Comparison of ENCODE assay signal across 20 cellular contexts in the genomic region with DNA sequence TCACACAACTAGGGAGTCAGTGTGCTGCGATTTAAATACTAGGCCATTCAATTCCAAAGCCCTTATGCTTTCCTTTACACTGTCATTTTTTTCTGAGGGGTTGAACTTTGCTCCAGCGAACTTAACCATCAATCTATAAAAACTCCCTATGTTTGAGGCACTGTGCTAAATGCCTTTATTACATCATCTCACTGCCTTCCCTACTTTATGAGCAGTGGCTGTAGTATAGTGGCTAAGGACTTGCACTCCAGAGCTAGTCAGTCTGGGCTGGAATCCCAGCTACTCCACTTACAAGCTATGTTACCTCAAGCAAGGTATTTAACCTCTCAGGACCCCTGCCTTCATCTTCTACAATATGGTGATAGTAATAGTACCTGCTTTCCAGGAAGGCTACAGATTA. TPM values are rescaled to one million over a fixed set of nuclear protein-coding genes. Genes with fewer than 3 reads are reported as not detected.
DNase-seq lines count a peak whose midpoint lies in the region; ATAC-seq and TF ChIP-seq lines count a peak whose summit lies in the region.
"Had no signal": no experiment of that assay in that cellular context is flagged by ENCODE, and none has a peak within 500 bp of the region (broad histone marks: within the 10 kb centered on the region; RNA-seq: fewer than 3 reads in every experiment).

No MANE protein-coding gene starts in this region.

- H3K9me2 ChIP-seq in hepatocyte (replicated peaks; ENCODE audit: insufficient read depth): no peaks in the 10 kb centered on the region

- H3K79me2 ChIP-seq in hepatocyte: no peaks in the 10 kb centered on the region

- no peak for TF ChIP-seq CTCF in hepatocyte (IDR thresholded peaks at IDR 0.05; ENCODE audit: poor library complexity)

- H3K36me3 Mint-ChIP-seq in activated naive CD8-positive, alpha-beta T cell treated with anti-CD3 and anti-CD28 coated beads for 36 hours: no peaks in the 10 kb centered on the region
- no peaks in the 10 kb centered on the region for H3K36me3 Mint-ChIP-seq in activated CD8-positive, alpha-beta memory T cell treated with anti-CD3 and anti-CD28 coated beads, Interleukin-2, amount 10 ng/mL, durations not matched to agents 7 days and 5 days

- no peak overlapping the region for H3K4me3 ChIP-seq in hepatocyte
- H3K4me3 ChIP-seq: A549, GM12878, K562 had no signal

- DNase-seq in DMS53 (lab: John Stamatoyannopoulos, UW): peak; percentile 1
- DNase-seq in DMS53 treated with DMSO at 0.1 percent for 48 hours (lab: John Stamatoyannopoulos, UW; ENCODE audit: unreplicated experiment): no peak
- DNase-seq in hepatocyte (ENCODE audit: low spot score): peak; percentile 46
- DNase-seq in renal cortical epithelial cell (ENCODE audit: low read depth): peak; percentile 9
- no peak for DNase-seq in activated naive CD8-positive, alpha-beta T cell treated with anti-CD3 and anti-CD28 coated beads for 36 hours
- no peak for DNase-seq in GM03348 (ENCODE audit: low spot score)
- DNase-seq in activated CD8-positive, alpha-beta memory T cell treated with anti-CD3 and anti-CD28 coated beads, Interleukin-2, amount 10 ng/mL, durations not matched to agents 7 days and 5 days: no peak
- DNase-seq: AML-193; Caco-2; CD4-positive, alpha-beta T cell; DMS79 treated with DMSO at 0.1 percent for 48 hours; GF-D8; H9; IMR-90 had no signal

- peaks cover 4% of the 10 kb centered on the region for H3K9me3 ChIP-seq in hepatocyte (ENCODE audit: low read depth)
- H3K9me3 ChIP-seq: A549, Caco-2 had no signal

- no peaks in the 10 kb centered on the region for H3K27me3 ChIP-seq in hepatocyte

- H3K4me2 ChIP-seq in hepatocyte: no peak overlapping the region
- H3K4me2 ChIP-seq: A549 had no signal

- H3K27me3 Mint-ChIP-seq in activated naive CD8-positive, alpha-beta T cell treated with anti-CD3 and anti-CD28 coated beads for 36 hours: peaks cover 8% of the 10 kb centered on the region
- no peaks in the 10 kb centered on the region for H3K27me3 Mint-ChIP-seq in activated CD8-positive, alpha-beta memory T cell treated with anti-CD3 and anti-CD28 coated beads, Interleukin-2, amount 10 ng/mL, durations not matched to agents 7 days and 5 days
- H3K27me3 Mint-ChIP-seq: CD4-positive, alpha-beta T cell had no signal

- H3K4me1 Mint-ChIP-seq in activated naive CD8-positive, alpha-beta T cell treated with anti-CD3 and anti-CD28 coated beads for 36 hours: no peaks in the 10 kb centered on the region
- H3K4me1 Mint-ChIP-seq in activated CD8-positive, alpha-beta memory T cell treated with anti-CD3 and anti-CD28 coated beads, Interleukin-2, amount 10 ng/mL, durations not matched to agents 7 days and 5 days: no peaks in the 10 kb centered on the region
- H3K4me1 Mint-ChIP-seq: H9 had no signal

- WGBS in hepatocyte (ENCODE audit: low lambda C conversion rate, missing lambda C conversion rate): 70% methylated on average over 2 of the region's 2 CpGs

- peak overlapping the region; percentile 54 for H3K27ac ChIP-seq in hepatocyte
- H3K27ac ChIP-seq: 22Rv1, A549, C4-2B had no signal

- no peak overlapping the region for H2AFZ ChIP-seq in hepatocyte

- peaks cover 6% of the 10 kb centered on the region for H3K4me1 ChIP-seq in hepatocyte (ENCODE audit: insufficient read depth)
- H3K4me1 ChIP-seq: A549, Caco-2 had no signal

- H4K20me1 ChIP-seq in hepatocyte (ENCODE audit: insufficient read depth, poor library complexity, severe bottlenecking): no peaks in the 10 kb centered on the region

- no peak overlapping the region for H3K27ac Mint-ChIP-seq in activated naive CD8-positive, alpha-beta T cell treated with anti-CD3 and anti-CD28 coated beads for 36 hours
- H3K27ac Mint-ChIP-seq in activated CD8-positive, alpha-beta memory T cell treated with anti-CD3 and anti-CD28 coated beads, Interleukin-2, amount 10 ng/mL, durations not matched to agents 7 days and 5 days: no peak overlapping the region
- H3K27ac Mint-ChIP-seq: CD4-positive, alpha-beta T cell; H9 had no signal

- H3K36me3 ChIP-seq in hepatocyte (replicated peaks; ENCODE audit: insufficient read depth, low read depth): no peaks in the 10 kb centered on the region

- CTCF ChIA-PET in activated CD8-positive, alpha-beta memory T cell treated with anti-CD3 and anti-CD28 coated beads, Interleukin-2, amount 10 ng/mL, durations not matched to agents 7 days and 5 days (lab: Charles Lee): no interaction called here

- peaks cover 9% of the 10 kb centered on the region for H3K9me3 Mint-ChIP-seq in activated naive CD8-positive, alpha-beta T cell treated with anti-CD3 and anti-CD28 coated beads for 36 hours
- peaks cover 10% of the 10 kb centered on the region for H3K9me3 Mint-ChIP-seq in activated CD8-positive, alpha-beta memory T cell treated with anti-CD3 and anti-CD28 coated beads, Interleukin-2, amount 10 ng/mL, durations not matched to agents 7 days and 5 days (ENCODE audit: low read depth)

- ATAC-seq in activated CD8-positive, alpha-beta memory T cell treated with anti-CD3 and anti-CD28 coated beads, Interleukin-2, amount 10 ng/mL, durations not matched to agents 7 days and 5 days: no peak
- ATAC-seq: A549, GM12878, K562 had no signal

- no peak overlapping the region for H3K4me3 Mint-ChIP-seq in activated naive CD8-positive, alpha-beta T cell treated with anti-CD3 and anti-CD28 coated beads for 36 hours
- no peak overlapping the region for H3K4me3 Mint-ChIP-seq in activated CD8-positive, alpha-beta memory T cell treated with anti-CD3 and anti-CD28 coated beads, Interleukin-2, amount 10 ng/mL, durations not matched to agents 7 days and 5 days
- H3K4me3 Mint-ChIP-seq: CD4-positive, alpha-beta T cell; H9 had no signal

RNA-seq across cellular contexts. Expression of gene WDR72, which starts 27.0 kb away (rescaled TPM):
- 6.0 and 6.4 TPM in 2 replicates for total RNA-seq in hepatocyte
- 2.6 and 3.5 TPM in 2 replicates for polyA plus RNA-seq in hepatocyte
- total RNA-seq in renal cortical epithelial cell: 2.3 and 11.8 TPM in 2 replicates
- not detected for total RNA-seq in activated naive CD8-positive, alpha-beta T cell treated with anti-CD3 and anti-CD28 coated beads for 36 hours
- not detected for total RNA-seq in activated CD8-positive, alpha-beta memory T cell treated with anti-CD3 and anti-CD28 coated beads, Interleukin-2, amount 10 ng/mL, durations not matched to agents 7 days and 5 days
- total RNA-seq: CD4-positive, alpha-beta T cell; IMR-90; K562 had no signal
- polyA plus RNA-seq: BJ, GM12878, IMR-90 had no signal

Comparison
In these comparisons a context has a peak if more than half of its experiments do, and no peak if none do; other contexts are left out.
1. DNase-seq: peak in DMS53 (single experiment), hepatocyte (single experiment) and renal cortical epithelial cell (single experiment); none in DMS53 treated with DMSO at 0.1 percent for 48 hours (single experiment), activated naive CD8-positive, alpha-beta T cell treated with anti-CD3 and anti-CD28 coated beads for 36 hours (single experiment), GM03348 (single experiment) and activated CD8-positive, alpha-beta memory T cell treated with anti-CD3 and anti-CD28 coated beads, Interleukin-2, amount 10 ng/mL, durations not matched to agents 7 days and 5 days (single experiment).